In the genomic region with DNA sequence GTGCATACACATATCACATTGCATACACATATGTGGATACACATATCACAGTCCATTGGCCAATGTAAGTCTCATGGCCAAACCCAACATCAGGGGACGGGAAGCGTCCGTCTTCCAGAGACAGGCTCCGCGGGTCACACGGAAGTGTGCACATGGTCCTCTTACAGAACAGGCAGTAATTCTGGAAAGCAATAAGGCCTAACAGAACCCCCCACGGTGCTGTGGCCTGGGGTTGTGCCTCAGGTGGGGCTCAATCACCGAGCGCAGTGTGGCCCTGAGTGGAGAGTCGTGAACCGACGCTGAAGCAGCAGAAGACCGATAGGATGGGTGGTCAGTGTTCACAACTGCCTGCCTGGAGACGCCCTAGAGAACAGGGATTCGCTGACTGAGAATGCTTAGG, we compare ENCODE assay signal across 28 cellular contexts.
"Had no signal": no experiment of that assay in that cellular context is flagged by ENCODE, and none has a peak within 500 bp of the region (broad histone marks: within the 10 kb centered on the region; RNA-seq: fewer than 3 reads in every experiment).

No MANE protein-coding gene starts in this region.

- H3K36me3 Mint-ChIP-seq: stimulated activated effector memory CD8-positive, alpha-beta T cell treated with anti-CD3 and anti-CD28 coated beads, Interleukin-12 subunit alpha, Interleukin-12 subunit beta, amount 100 ng/mL, for 72 hours; stimulated activated memory B cell treated with anti-CD40 and anti-IgM and Interleukin-4, amounts not matched to agents 10 μg/mL and 1 μg/mL and 100 μg/mL, for 72 hours; stimulated activated naive B cell treated with anti-CD40 and anti-IgM and Interleukin-4, amounts not matched to agents 10 μg/mL and 1 μg/mL and 100 μg/mL, for 72 hours; type B pancreatic cell had no signal

- DNase-seq: stimulated activated CD4-positive, alpha-beta T cell treated with anti-CD3 and anti-CD28 coated beads, Interleukin-2, amount 100 ng/mL, for 48 hours; stimulated activated CD4-positive, alpha-beta T cell treated with anti-CD3 and anti-CD28 coated beads, Interleukin-4, amount 100 ng/mL, for 1 hour; stimulated activated CD4-positive, alpha-beta T cell treated with anti-CD3 and anti-CD28 coated beads, Interleukin-4, amount 100 ng/mL, for 24 hours; stimulated activated CD4-positive, alpha-beta T cell treated with anti-CD3 and anti-CD28 coated beads, Interleukin-4, amount 100 ng/mL, for 4 hours; stimulated activated CD8-positive, alpha-beta memory T cell treated with anti-CD3 and anti-CD28 coated beads, Interleukin-4, amount 100 ng/mL, for 48 hours; stimulated activated naive B cell treated with anti-CD40 and anti-IgM and Interleukin-4, amounts not matched to agents 10 μg/mL and 1 μg/mL and 100 μg/mL, for 72 hours; stimulated activated naive CD4-positive, alpha-beta T cell; stimulated activated naive CD4-positive, alpha-beta T cell treated with Interleukin-2 at 50 U/mL for 16 hours; stimulated activated naive CD8-positive, alpha-beta T cell treated with anti-CD3 and anti-CD28 coated beads, Interleukin-15, amount 100 ng/mL, for 72 hours; stimulated activated naive CD8-positive, alpha-beta T cell treated with anti-CD3 and anti-CD28 coated beads, Interleukin-15, Interleukin-2, amounts not matched to agents 100 U/mL and 50 U/mL, for 24 hours; stomach; substantia nigra; testis; thyroid gland; tibial artery; transverse colon; trophoblast cell; upper lobe of left lung; upper lobe of right lung; uterus had no signal

- H3K4me3 ChIP-seq: stomach, suprapubic skin, testis, thoracic aorta, thyroid gland, tibial artery, tibial nerve, transverse colon, upper lobe of left lung, upper lobe of right lung, uterus, vagina had no signal

- H3K9me3 ChIP-seq: suprapubic skin, testis, thoracic aorta, thyroid gland, tibial artery, tibial nerve, transverse colon, upper lobe of right lung, uterus, vagina had no signal

- H3K4me1 Mint-ChIP-seq: stimulated activated effector memory CD8-positive, alpha-beta T cell treated with anti-CD3 and anti-CD28 coated beads, Interleukin-12 subunit alpha, Interleukin-12 subunit beta, amount 100 ng/mL, for 72 hours; stimulated activated memory B cell treated with anti-CD40 and anti-IgM and Interleukin-4, amounts not matched to agents 10 μg/mL and 1 μg/mL and 100 μg/mL, for 72 hours; stimulated activated naive B cell treated with anti-CD40 and anti-IgM and Interleukin-4, amounts not matched to agents 10 μg/mL and 1 μg/mL and 100 μg/mL, for 72 hours; stimulated activated naive CD8-positive, alpha-beta T cell treated with anti-CD3 and anti-CD28 coated beads, Interleukin-15, amount 100 ng/mL, for 72 hours had no signal

- H3K27ac ChIP-seq: stomach, suprapubic skin, testis, thoracic aorta, thyroid gland, tibial artery, tibial nerve, transverse colon, upper lobe of left lung, upper lobe of right lung, uterus, vagina had no signal

- H3K9me3 Mint-ChIP-seq: stimulated activated naive CD8-positive, alpha-beta T cell treated with anti-CD3 and anti-CD28 coated beads, Interleukin-15, Interleukin-2, amounts not matched to agents 100 ng/mL and 50 ng/mL, for 24 hours; type B pancreatic cell had no signal

- H3K27me3 ChIP-seq: stomach, suprapubic skin, testis, thyroid gland, tibial artery, tibial nerve, transverse colon, upper lobe of left lung, upper lobe of right lung, uterus, vagina had no signal

- H3K27ac Mint-ChIP-seq: stimulated activated effector memory CD8-positive, alpha-beta T cell treated with anti-CD3 and anti-CD28 coated beads, Interleukin-12 subunit alpha, Interleukin-12 subunit beta, amount 100 ng/mL, for 72 hours; stimulated activated memory B cell treated with anti-CD40 and anti-IgM and Interleukin-4, amounts not matched to agents 10 μg/mL and 1 μg/mL and 100 μg/mL, for 72 hours; stimulated activated naive B cell treated with anti-CD40 and anti-IgM and Interleukin-4, amounts not matched to agents 10 μg/mL and 1 μg/mL and 100 μg/mL, for 72 hours; stimulated activated naive CD8-positive, alpha-beta T cell treated with anti-CD3 and anti-CD28 coated beads, Interleukin-15, amount 100 ng/mL, for 72 hours; stimulated activated naive CD8-positive, alpha-beta T cell treated with anti-CD3 and anti-CD28 coated beads, Interleukin-15, Interleukin-2, amounts not matched to agents 100 ng/mL and 50 ng/mL, for 24 hours; type B pancreatic cell had no signal

- H3K36me3 ChIP-seq: stomach, suprapubic skin, thoracic aorta, thyroid gland, tibial artery, tibial nerve, transverse colon, upper lobe of left lung, upper lobe of right lung, uterus, vagina had no signal

- H3K4me1 ChIP-seq: stomach, suprapubic skin, testis, thyroid gland, tibial artery, tibial nerve, transverse colon, upper lobe of right lung, uterus, vagina had no signal

- H3K27me3 Mint-ChIP-seq: stimulated activated memory B cell treated with anti-CD40 and anti-IgM and Interleukin-4, amounts not matched to agents 10 μg/mL and 1 μg/mL and 100 μg/mL, for 72 hours; stimulated activated naive B cell treated with anti-CD40 and anti-IgM and Interleukin-4, amounts not matched to agents 10 μg/mL and 1 μg/mL and 100 μg/mL, for 72 hours; stimulated activated naive CD8-positive, alpha-beta T cell treated with anti-CD3 and anti-CD28 coated beads, Interleukin-15, amount 100 ng/mL, for 72 hours; stimulated activated naive CD8-positive, alpha-beta T cell treated with anti-CD3 and anti-CD28 coated beads, Interleukin-15, Interleukin-2, amounts not matched to agents 100 ng/mL and 50 ng/mL, for 24 hours; type B pancreatic cell had no signal

- H3K4me3 Mint-ChIP-seq: stimulated activated effector memory CD8-positive, alpha-beta T cell treated with anti-CD3 and anti-CD28 coated beads, Interleukin-12 subunit alpha, Interleukin-12 subunit beta, amount 100 ng/mL, for 72 hours; stimulated activated memory B cell treated with anti-CD40 and anti-IgM and Interleukin-4, amounts not matched to agents 10 μg/mL and 1 μg/mL and 100 μg/mL, for 72 hours; stimulated activated naive B cell treated with anti-CD40 and anti-IgM and Interleukin-4, amounts not matched to agents 10 μg/mL and 1 μg/mL and 100 μg/mL, for 72 hours; stimulated activated naive CD8-positive, alpha-beta T cell treated with anti-CD3 and anti-CD28 coated beads, Interleukin-15, amount 100 ng/mL, for 72 hours; stimulated activated naive CD8-positive, alpha-beta T cell treated with anti-CD3 and anti-CD28 coated beads, Interleukin-15, Interleukin-2, amounts not matched to agents 100 ng/mL and 50 ng/mL, for 24 hours; type B pancreatic cell had no signal
